19 cellular contexts compared by ENCODE assay signal in genomic region chr3:80556728-80557127, GRCh38.
DNase-seq lines count a peak whose midpoint lies in the region; TF ChIP-seq lines count a peak whose summit lies in the region.
"Had no signal": no experiment of that assay in that cellular context is flagged by ENCODE, and none has a peak within 500 bp of the region (broad histone marks: within the 10 kb centered on the region; RNA-seq: fewer than 3 reads in every experiment).

No MANE protein-coding gene starts in this region.

- no TSS peak for BruUV-seq in PC-9 (replicated peaks; lab: Mats Ljungman, UMichigan)

- no peak overlapping the region for H2AFZ ChIP-seq in PC-9

- H4K20me1 ChIP-seq in PC-9 (ENCODE audit: insufficient read depth), result no peaks in the 10 kb centered on the region

- H3K4me1 ChIP-seq in BE2C (no peaks in the 10 kb centered on the region; the same call in 1 of the 2 replicates), PC-9 (replicated peaks; ENCODE audit: insufficient read depth) (no peaks in the 10 kb centered on the region)

- no peak for TF ChIP-seq CTCF in BE2C (IDR thresholded peaks at IDR 0.05; ENCODE audit: low read depth, low read length)
- TF ChIP-seq CTCF in PC-9 (conservative IDR thresholded peaks at IDR 0.05), result no peak

- H3K9me3 ChIP-seq in BE2C (no peaks in the 10 kb centered on the region), PC-9 (ENCODE audit: insufficient read depth, low read depth) (no peaks in the 10 kb centered on the region)

- CTCF ChIA-PET in PC-9 (lab: Charles Lee), result no interaction called here

- H3K27me3 ChIP-seq in BE2C (no peaks in the 10 kb centered on the region), PC-9 (ENCODE audit: insufficient read depth, low read depth) (no peaks in the 10 kb centered on the region)

- H3F3A ChIP-seq in PC-9 (ENCODE audit: insufficient read depth, low read depth), result no peaks in the 10 kb centered on the region

- no peaks in the 10 kb centered on the region for H3K79me2 ChIP-seq in PC-9 (ENCODE audit: low read depth)

- POLR2A ChIA-PET in PC-9 (lab: Charles Lee; ENCODE audit: unreplicated experiment), result no interaction called here

- H3K4me2 ChIP-seq in PC-9, result no peak overlapping the region

- H3K36me3 ChIP-seq in BE2C (no peaks in the 10 kb centered on the region), PC-9 (ENCODE audit: low read depth) (no peaks in the 10 kb centered on the region)

- no peaks in the 10 kb centered on the region for H3K9me2 ChIP-seq in PC-9 (ENCODE audit: insufficient read depth)

- no peak overlapping the region for H3K4me3 ChIP-seq in BE2C (ENCODE audit: low read depth, low read length)
- no peak overlapping the region for H3K4me3 ChIP-seq in PC-9
- H3K4me3 ChIP-seq: SK-N-MC had no signal

- H3K27ac ChIP-seq in epithelial cell of prostate, result peak overlapping the region; percentile 39
- no peak overlapping the region for H3K27ac ChIP-seq in PC-9
- H3K27ac ChIP-seq: SK-N-MC had no signal

- intact Hi-C loops in PC-9 (cut with micrococcal nuclease; ENCODE audit: unreplicated experiment), result no loop called here

- DNase-seq in BE2C (peak; percentile 25), GM03348 (ENCODE audit: low spot score) (peak; percentile 6), NCI-H226 (peak; percentile 3), epithelial cell of prostate (ENCODE audit: low read depth, low spot score) (peak; percentile 41), hippocampal formation (lab: John Stamatoyannopoulos, UW) (no peak), DMS53 (lab: John Stamatoyannopoulos, UW) (no peak), UCSD-AML1 (lab: John Stamatoyannopoulos, UW; ENCODE audit: unreplicated experiment) (no peak), PC-9 (no peak)
- DNase-seq: ACHN, AML-193, COR-L47, DND-41, GDM1, NCI-H1048, NCI-H510A treated with DMSO at 0.1 percent for 48 hours, NCI-H82, PC-3, T-helper 1 cell had no signal

Comparison
In these comparisons a context has a peak if more than half of its experiments do, and no peak if none do; other contexts are left out.
1. DNase-seq: peak in BE2C (single experiment), GM03348 (single experiment), NCI-H226 (single experiment) and epithelial cell of prostate (single experiment); none in hippocampal formation (0 of 2), DMS53 (single experiment), UCSD-AML1 (single experiment) and PC-9 (0 of 2).